In the genomic region with DNA sequence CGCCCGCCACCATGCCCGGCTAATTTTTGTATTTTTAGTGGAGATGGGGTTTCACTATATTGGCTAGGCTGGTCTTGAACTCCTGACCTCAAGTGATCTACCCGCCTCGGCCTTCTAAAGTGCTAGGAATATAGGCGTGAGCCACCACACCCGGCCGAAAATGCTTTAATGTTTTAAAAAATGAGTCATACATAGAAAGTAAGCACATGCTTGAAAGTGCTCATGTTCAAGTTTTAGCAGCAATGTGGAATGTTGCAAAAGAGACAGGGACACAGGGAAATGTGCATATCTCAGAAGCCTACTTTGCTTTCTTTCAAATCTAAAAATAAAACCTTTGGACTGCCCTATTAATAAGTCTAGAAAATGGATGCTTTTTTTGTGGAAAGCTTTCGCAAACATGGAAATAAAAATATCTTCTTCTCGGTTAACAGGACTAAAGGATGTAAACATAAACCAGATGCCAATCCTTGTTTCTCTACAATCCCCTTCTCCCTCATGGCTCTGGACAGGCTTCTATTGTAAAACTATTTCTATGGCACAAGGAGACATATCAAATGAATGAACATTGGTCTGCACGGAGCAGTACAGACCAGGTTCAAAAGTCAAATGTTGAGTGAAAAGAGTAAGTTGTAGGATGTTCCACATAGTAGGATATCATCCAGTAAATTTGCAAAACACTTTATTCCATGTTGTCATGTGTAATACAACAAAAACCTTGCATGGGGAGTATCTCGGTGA, we compare ENCODE assay signal across 1 cellular context.
A peak's percentile ranks its signal among the peaks of the same experiment; 100 is the strongest.
TF ChIP-seq lines count a peak whose summit lies in the region.

No MANE protein-coding gene starts in this region.

TF ChIP-seq in K562, 482 proteins besides CTCF, POLR2A, EP300 and RAD21 (continued from another document):
- TF ChIP-seq, protein P1, sequence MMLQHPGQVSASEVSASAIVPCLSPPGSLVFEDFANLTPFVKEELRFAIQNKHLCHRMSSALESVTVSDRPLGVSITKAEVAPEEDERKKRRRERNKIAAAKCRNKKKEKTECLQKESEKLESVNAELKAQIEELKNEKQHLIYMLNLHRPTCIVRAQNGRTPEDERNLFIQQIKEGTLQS (IDR thresholded peaks at IDR 0.05): peak; percentile 58
- TF ChIP-seq, protein P1 (CRISPR knock-in tag; conservative IDR thresholded peaks at IDR 0.05): no peak
- TF ChIP-seq GABPB2 (CRISPR knock-in tag; conservative IDR thresholded peaks at IDR 0.05): no peak
